In the genomic region with DNA sequence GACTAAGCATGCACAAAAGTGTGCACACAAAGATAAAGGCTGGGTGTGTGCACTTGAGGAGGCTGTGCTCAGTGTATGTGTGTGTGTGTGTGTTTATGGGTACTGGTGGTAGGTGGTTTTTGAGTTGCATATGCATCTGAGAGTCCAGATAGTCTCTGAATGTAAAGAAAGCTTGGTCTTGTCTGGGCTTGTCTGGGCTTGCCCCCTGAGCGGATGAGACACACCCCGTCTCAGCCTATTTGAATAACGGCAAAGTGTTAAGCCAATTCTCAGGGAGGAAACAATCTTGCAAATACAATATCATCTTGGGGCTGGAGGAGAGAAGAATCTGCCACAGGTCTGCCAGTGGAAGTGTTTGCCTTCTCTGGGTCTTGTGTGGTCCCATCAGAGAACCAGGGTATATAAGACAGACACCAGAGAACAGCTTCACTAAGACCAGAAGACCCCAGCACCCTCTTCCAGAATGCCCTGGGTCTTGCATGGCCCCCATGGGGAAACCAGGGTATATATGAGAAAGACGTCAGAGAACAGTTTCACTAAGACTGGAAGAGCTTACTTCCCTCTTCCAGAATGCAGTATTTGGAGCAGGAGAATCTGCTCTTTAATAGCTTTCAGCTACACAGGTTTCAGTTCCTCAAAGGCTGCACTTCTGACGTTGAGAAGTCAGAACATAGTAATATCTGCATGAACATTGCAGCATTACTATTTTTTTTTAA, we compare ENCODE assay signal across 7 cellular contexts. TPM values are rescaled to one million over a fixed set of nuclear protein-coding genes. Genes with fewer than 3 reads are reported as not detected.
DNase-seq lines count a peak whose midpoint lies in the region; ATAC-seq, FAIRE-seq and TF ChIP-seq lines count a peak whose summit lies in the region.

No MANE protein-coding gene starts in this region.

- no TSS peak for BruUV-seq in mammary epithelial cell (replicated peaks; lab: Mats Ljungman, UMichigan)

- no peaks in the 10 kb centered on the region for H3K36me3 ChIP-seq in mammary epithelial cell (ENCODE audit: insufficient read depth, low read length)

- no peaks in the 10 kb centered on the region for H3K27me3 ChIP-seq in mammary epithelial cell (ENCODE audit: insufficient read depth, low read length)

- TF ChIP-seq CTCF in mammary epithelial cell (conservative IDR thresholded peaks at IDR 0.05 in 1 of 2, IDR thresholded peaks at IDR 0.05 in 1 of 2; ENCODE audit: extremely low read depth in 1 of 2, insufficient read depth in 1 of 2, low read depth in 1 of 2, low read length in 2 of 2) (no peak), coronary artery (IDR thresholded peaks at IDR 0.05) (no peak)

- no peak overlapping the region for H3K9ac ChIP-seq in mammary epithelial cell (ENCODE audit: insufficient read depth, low read length)

- WGBS in mammary epithelial cell (ENCODE audit: low coverage, missing lambda C conversion rate), result 18% methylated on average over 5 of the region's 5 CpGs

- intact Hi-C loops in mammary epithelial cell (cut with micrococcal nuclease), result no loop called here

- H3K79me2 ChIP-seq in mammary epithelial cell (ENCODE audit: insufficient read depth, low read length), result no peaks in the 10 kb centered on the region

- no peak for FAIRE-seq in HTR-8/SVneo (lab: Jason Lieb, UNC)

- CTCF ChIA-PET in mammary epithelial cell (lab: Charles Lee; ENCODE audit: low non-redundant PET), result no interaction called here

- peak overlapping the region; percentile 49 for H3K27ac ChIP-seq in mammary epithelial cell (ENCODE audit: insufficient read depth, low read depth, low read length)
- H3K27ac ChIP-seq in coronary artery, result no peak overlapping the region

- no peaks in the 10 kb centered on the region for H3K9me3 ChIP-seq in mammary epithelial cell (replicated peaks; ENCODE audit: insufficient read depth, low read length)

- in situ Hi-C loops in mammary epithelial cell (cut with MboI; ENCODE audit: low sequenced_read_pairs in 2 of 2), result no loop called here

- peak; percentile 51 for DNase-seq in HTR-8/SVneo (ENCODE audit: insufficient read length, low spot score)
- peak; percentile 82 for DNase-seq in mammary epithelial cell
- no peak for DNase-seq in NCI-H146 (lab: John Stamatoyannopoulos, UW)
- DNase-seq in NCI-H2107 (lab: John Stamatoyannopoulos, UW), result no peak
- DNase-seq in coronary artery (ENCODE audit: low spot score), result no peak

- no peak overlapping the region for H2AFZ ChIP-seq in mammary epithelial cell (ENCODE audit: low read depth, low read length)

- H3K4me1 ChIP-seq in mammary epithelial cell (ENCODE audit: insufficient read depth, low read length), result peaks cover 36% of the 10 kb centered on the region

- dilution Hi-C loops in mammary epithelial cell (cut with HindIII; ENCODE audit: low sequenced_read_pairs), result no loop called here

- H3K4me3 ChIP-seq in mammary epithelial cell (replicated peaks in 1 of 3; ENCODE audit: insufficient read depth in 1 of 3, low read depth in 2 of 3, low read length in 3 of 3) (no peak overlapping the region), coronary artery (no peak overlapping the region)

- ATAC-seq in GM18517 (IDR thresholded peaks at IDR 0.05; ENCODE audit: unreplicated experiment) (peak; percentile 79), GM21619 (IDR thresholded peaks at IDR 0.05; ENCODE audit: unreplicated experiment) (peak; percentile 75)

- peak overlapping the region; percentile 40 for H3K4me2 ChIP-seq in mammary epithelial cell (ENCODE audit: insufficient read depth, low read depth, low read length)

- H4K20me1 ChIP-seq in mammary epithelial cell (ENCODE audit: insufficient read depth, low read length), result no peaks in the 10 kb centered on the region

RNA-seq across cellular contexts. Expression of a gene that starts 13.4 kb away (rescaled TPM):
- total RNA-seq in mammary epithelial cell, result 1 to 10 TPM in 1 of 2 donors, not detected in 1; 4.4 TPM
- polyA plus RNA-seq in mammary epithelial cell, result 28.9 TPM
- polyA minus RNA-seq in mammary epithelial cell, result 15.4 TPM

RNA-seq across cellular contexts. Expression of a gene that starts 46.7 kb away (rescaled TPM):
- 10 to 100 TPM in 1 of 2 donors, 1 to 10 TPM in 1; 9.5 to 15.2 TPM for total RNA-seq in mammary epithelial cell
- polyA plus RNA-seq in mammary epithelial cell, result 20.5 TPM
- polyA minus RNA-seq in mammary epithelial cell, result 23.8 TPM

Comparison
In these comparisons a context has a peak if more than half of its experiments do, and no peak if none do; other contexts are left out.
1. DNase-seq: peak in HTR-8/SVneo (single experiment) and mammary epithelial cell (single experiment); none in NCI-H146 (single experiment), NCI-H2107 (single experiment) and coronary artery (single experiment).